Comparison of ENCODE assay signal across 8 cellular contexts in genomic region chr17:11997972-11998233, GRCh38. TPM values are rescaled to one million over a fixed set of nuclear protein-coding genes. Genes with fewer than 3 reads are reported as not detected.
DNase-seq lines count a peak whose midpoint lies in the region; ATAC-seq, FAIRE-seq and TF ChIP-seq lines count a peak whose summit lies in the region.

No MANE protein-coding gene starts in this region.

- peak overlapping the region; percentile 16 for H2BK5ac ChIP-seq in neuronal stem cell (ENCODE audit: low read length)

- peak overlapping the region; percentile 97 for H3K4me3 Mint-ChIP-seq in CD4-positive, alpha-beta T cell
- H3K4me3 Mint-ChIP-seq in effector memory CD8-positive, alpha-beta T cell = peak overlapping the region; percentile 81 to 93

- peak overlapping the region; percentile 90 for H3K14ac ChIP-seq in neuronal stem cell (ENCODE audit: low read length)

- peak overlapping the region; percentile 67 for H3K4ac ChIP-seq in neuronal stem cell (ENCODE audit: low read length)

- no peak for TF ChIP-seq CTCF in CD4-positive, alpha-beta T cell (IDR thresholded peaks at IDR 0.05)
- TF ChIP-seq CTCF in MM.1S (IDR thresholded peaks at IDR 0.05; ENCODE audit: low read length) = no peak

- H3K36me3 ChIP-seq in MM.1S (replicated peaks; ENCODE audit: insufficient read depth, low read length) (no peaks in the 10 kb centered on the region), neuronal stem cell (replicated peaks in 1 of 2; ENCODE audit: control insufficient read depth in 2 of 2, insufficient read depth in 2 of 2, low read length in 2 of 2) (no peaks in the 10 kb centered on the region)

- peak overlapping the region; percentile 97 for H4K8ac ChIP-seq in neuronal stem cell (ENCODE audit: low read depth, low read length)

- H3K27me3 Mint-ChIP-seq in CD4-positive, alpha-beta T cell = no peaks in the 10 kb centered on the region
- no peaks in the 10 kb centered on the region for H3K27me3 Mint-ChIP-seq in effector memory CD8-positive, alpha-beta T cell

- no peaks in the 10 kb centered on the region for H3K9me3 ChIP-seq in CD4-positive, alpha-beta T cell (ENCODE audit: control insufficient read depth, low read length)
- H3K9me3 ChIP-seq in MM.1S (replicated peaks; ENCODE audit: insufficient read depth, low read length) (no peaks in the 10 kb centered on the region), neuronal stem cell (replicated peaks in 1 of 2; ENCODE audit: control insufficient read depth in 2 of 2, insufficient read depth in 1 of 2, low read depth in 1 of 2, low read length in 2 of 2) (no peaks in the 10 kb centered on the region)

- peak overlapping the region; percentile 99 for H3K18ac ChIP-seq in neuronal stem cell (ENCODE audit: low read length)

- WGBS in neuronal stem cell (ENCODE audit: extremely low coverage in 2 of 2, insufficient read length in 2 of 2, insufficient replicate concordance in 1 of 2), 2 donors = no CpG with 5 or more reads among the region's 4 CpGs

- H3K79me2 ChIP-seq in MM.1S (ENCODE audit: low read length) = no peaks in the 10 kb centered on the region

- H3F3A ChIP-seq in MM.1S (ENCODE audit: insufficient read depth, low read length) = peaks cover 9% of the 10 kb centered on the region

- H3K4me1 Mint-ChIP-seq in CD4-positive, alpha-beta T cell (ENCODE audit: low read depth) = peaks cover 28% of the 10 kb centered on the region
- peaks cover 10 to 26% of the 10 kb centered on the region in 2 donors for H3K4me1 Mint-ChIP-seq in effector memory CD8-positive, alpha-beta T cell (ENCODE audit: low read depth in 2 of 2)

- H3K9ac ChIP-seq in MM.1S (ENCODE audit: low read length) (peak overlapping the region; percentile 56; the same call in 1 of the 2 replicates), neuronal stem cell (ENCODE audit: low read depth, low read length, poor library complexity) (peak overlapping the region; percentile 93)

- no peak overlapping the region for H4K91ac ChIP-seq in neuronal stem cell (ENCODE audit: low read depth, low read length, poor library complexity)

- DNase-seq in CD4-positive, alpha-beta T cell = peak in 1 of 10 experiments; percentile 1
- DNase-seq in MM.1S (no peak), neuronal stem cell (ENCODE audit: low spot score) (no peak), GM19239 (ENCODE audit: insufficient read length, low spot score) (no peak), DMS 273 (lab: John Stamatoyannopoulos, UW; ENCODE audit: unreplicated experiment) (no peak)
- DNase-seq in effector memory CD8-positive, alpha-beta T cell = no peak

- intact Hi-C loops in CD4-positive, alpha-beta T cell (cut with DNase I, micrococcal nuclease) = loop anchor here (1.0 to 5.0 kb wide), 2 partner anchors 22 to 1019 kb away; partner anchors contain the start of genes MAP2K4 (in 2 of the 2) and ELAC2 (in 1 of the 2)

- no peaks in the 10 kb centered on the region for H3K9me3 Mint-ChIP-seq in CD4-positive, alpha-beta T cell
- H3K9me3 Mint-ChIP-seq in effector memory CD8-positive, alpha-beta T cell = peaks cover 3 to 4% of the 10 kb centered on the region in 2 donors

- FAIRE-seq in GM19239 (lab: Jason Lieb, UNC) = no peak

- H2BK12ac ChIP-seq in neuronal stem cell (ENCODE audit: low read length) = no peak overlapping the region

- ATAC-seq in CD4-positive, alpha-beta T cell (ENCODE audit: poor library complexity) = no peak
- no peak for ATAC-seq in effector memory CD8-positive, alpha-beta T cell (replicated peaks)
- no peak for ATAC-seq in GM19324 (IDR thresholded peaks at IDR 0.05; ENCODE audit: low FRiP score, unreplicated experiment)
- ATAC-seq in GM18867 (IDR thresholded peaks at IDR 0.05; ENCODE audit: unreplicated experiment) = no peak

- H2AFZ ChIP-seq in MM.1S (ENCODE audit: low read length) (peak overlapping the region; percentile 100), neuronal stem cell (ENCODE audit: low read length) (peak overlapping the region; percentile 97)

- H2AK5ac ChIP-seq in neuronal stem cell (ENCODE audit: low read depth, low read length) = peak overlapping the region; percentile 47

- peak overlapping the region; percentile 95 for H2BK120ac ChIP-seq in neuronal stem cell (ENCODE audit: low read depth, low read length)

- no peaks in the 10 kb centered on the region for H3K27me3 ChIP-seq in CD4-positive, alpha-beta T cell (ENCODE audit: control insufficient read depth, insufficient read depth, low read length)
- H3K27me3 ChIP-seq in MM.1S (replicated peaks; ENCODE audit: insufficient read depth, low read length) (no peaks in the 10 kb centered on the region), neuronal stem cell (ENCODE audit: control insufficient read depth in 3 of 3, insufficient read depth in 3 of 3, low read depth in 1 of 3, low read length in 3 of 3) (no peaks in the 10 kb centered on the region)

- H3K4me3 ChIP-seq in MM.1S (ENCODE audit: low read length) = peak overlapping the region; percentile 80
- H3K4me3 ChIP-seq in neuronal stem cell (ENCODE audit: low read length in 2 of 2) = peak overlapping the region; percentile 81 to 82

- no peaks in the 10 kb centered on the region for H3K9me2 ChIP-seq in MM.1S (replicated peaks; ENCODE audit: insufficient read depth, low read length)

- POLR2A ChIA-PET in CD4-positive, alpha-beta T cell (lab: Charles Lee) = interaction anchor here (0.9 to 5.8 kb wide), 21 partner anchors 9 to 1298 kb away, joined by 3 to 389 read pairs (median 6); partner anchors contain the start of genes ELAC2 and MAP2K4

- H3K4me2 ChIP-seq in MM.1S (ENCODE audit: low read depth, low read length) (peak overlapping the region; percentile 85), neuronal stem cell (ENCODE audit: insufficient read depth, low read length, poor library complexity, severe bottlenecking) (peak overlapping the region; percentile 81)

- peak overlapping the region; percentile 78 for H3K27ac ChIP-seq in CD4-positive, alpha-beta T cell (ENCODE audit: low read depth, low read length)
- H3K27ac ChIP-seq in MM.1S (ENCODE audit: low read length) (peak overlapping the region; percentile 38; the same call in 1 of the 2 replicates), neuronal stem cell (replicated peaks; ENCODE audit: low read length) (peak overlapping the region; percentile 80)

- H3K79me1 ChIP-seq in neuronal stem cell (ENCODE audit: low read depth, low read length) = no peaks in the 10 kb centered on the region

- H3K4me1 ChIP-seq in MM.1S (ENCODE audit: low read length) (no peaks in the 10 kb centered on the region), neuronal stem cell (ENCODE audit: control insufficient read depth in 2 of 2, insufficient read depth in 1 of 2, low read depth in 1 of 2, low read length in 2 of 2) (peaks cover 0 to 5% of the 10 kb centered on the region in 2 donors)

- CTCF ChIA-PET in CD4-positive, alpha-beta T cell (lab: Charles Lee) = interaction anchor here (3.2 kb wide), 1 partner anchor 24 kb away, joined by 21 read pairs; the partner anchor contains the start of gene MAP2K4

- no peaks in the 10 kb centered on the region for H4K20me1 ChIP-seq in MM.1S (ENCODE audit: insufficient read depth, low read length)

- peak overlapping the region; percentile 38 for H2BK15ac ChIP-seq in neuronal stem cell (ENCODE audit: low read length)

- H3K23ac ChIP-seq in neuronal stem cell (ENCODE audit: low read depth, low read length, poor library complexity) = peak overlapping the region; percentile 99

- peak overlapping the region; percentile 88 for H3K27ac Mint-ChIP-seq in CD4-positive, alpha-beta T cell
- H3K27ac Mint-ChIP-seq in effector memory CD8-positive, alpha-beta T cell = peak overlapping the region; percentile 74 to 88

- H3K36me3 Mint-ChIP-seq in CD4-positive, alpha-beta T cell (ENCODE audit: low read depth) = peaks cover 23% of the 10 kb centered on the region
- peaks cover 11% of the 10 kb centered on the region for H3K36me3 Mint-ChIP-seq in effector memory CD8-positive, alpha-beta T cell (ENCODE audit: insufficient read depth)

RNA-seq across cellular contexts. Expression of gene ZNF18, which starts 0.6 kb away (rescaled TPM):
- total RNA-seq in CD4-positive, alpha-beta T cell = 10 to 100 TPM; 11.4 to 11.5 TPM
- polyA plus RNA-seq in neuronal stem cell (2013, experiment 1 of 2) = 5.4 TPM
- polyA plus RNA-seq in neuronal stem cell (2013, experiment 2 of 2) = 5.8 TPM

RNA-seq across cellular contexts. Expression of gene MAP2K4, which starts 22.8 kb away (rescaled TPM):
- total RNA-seq in CD4-positive, alpha-beta T cell = 10 to 100 TPM; 22.4 to 22.6 TPM
- polyA plus RNA-seq in neuronal stem cell (2013, experiment 1 of 2) = 27.8 TPM
- polyA plus RNA-seq in neuronal stem cell (2013, experiment 2 of 2) = 28.3 TPM
